27 cellular contexts compared by ENCODE assay signal in genomic region chr5:15135661-15136060, GRCh38.
"Had no signal": no experiment of that assay in that cellular context is flagged by ENCODE, and none has a peak within 500 bp of the region (broad histone marks: within the 10 kb centered on the region; RNA-seq: fewer than 3 reads in every experiment).

No MANE protein-coding gene starts in this region.

- H3K4me1 ChIP-seq: colonic mucosa, esophagus muscularis mucosa, esophagus squamous epithelium, foreskin keratinocyte, gastrocnemius medialis, gastroesophageal sphincter had no signal

- FAIRE-seq: colon, endothelial cell of umbilical vein, frontal cortex had no signal

- H3K36me3 ChIP-seq: colonic mucosa, esophagus muscularis mucosa, esophagus squamous epithelium, gastrocnemius medialis, gastroesophageal sphincter, heart left ventricle, heart right ventricle had no signal

- DNase-seq: colonic mucosa; cortex of kidney; dermis blood vessel endothelial cell; dorsolateral prefrontal cortex; effector CD4-positive, alpha-beta T cell; effector CD8-positive, alpha-beta T cell; effector memory CD4-positive, alpha-beta T cell; effector memory CD8-positive, alpha-beta T cell; endodermal cell; erythroblast; esophagus squamous epithelium; foreskin fibroblast; foreskin keratinocyte; foreskin melanocyte; gastrocnemius medialis; glutamatergic neuron; head of caudate nucleus; heart left ventricle; heart right ventricle had no signal

- ATAC-seq: effector memory CD8-positive, alpha-beta T cell; esophagus mucosa; foreskin keratinocyte; gastrocnemius medialis; gastroesophageal sphincter; heart left ventricle; heart right ventricle had no signal

- H3K27ac ChIP-seq: colonic mucosa, coronary artery, dorsolateral prefrontal cortex, epithelial cell of prostate, esophagus muscularis mucosa, esophagus squamous epithelium, foreskin keratinocyte, gastrocnemius medialis, gastroesophageal sphincter, heart left ventricle, heart right ventricle had no signal

- H3K27me3 ChIP-seq: colonic mucosa, esophagus muscularis mucosa, esophagus squamous epithelium, foreskin keratinocyte, gastrocnemius medialis, gastroesophageal sphincter had no signal

- H3K4me3 ChIP-seq: colonic mucosa, coronary artery, dorsolateral prefrontal cortex, esophagus muscularis mucosa, esophagus squamous epithelium, gastrocnemius medialis, gastroesophageal sphincter, heart left ventricle, heart right ventricle had no signal

- H3K9me3 ChIP-seq: colonic mucosa, esophagus muscularis mucosa, esophagus squamous epithelium, gastrocnemius medialis had no signal
